1 cellular context compared by ENCODE assay signal in the genomic region with DNA sequence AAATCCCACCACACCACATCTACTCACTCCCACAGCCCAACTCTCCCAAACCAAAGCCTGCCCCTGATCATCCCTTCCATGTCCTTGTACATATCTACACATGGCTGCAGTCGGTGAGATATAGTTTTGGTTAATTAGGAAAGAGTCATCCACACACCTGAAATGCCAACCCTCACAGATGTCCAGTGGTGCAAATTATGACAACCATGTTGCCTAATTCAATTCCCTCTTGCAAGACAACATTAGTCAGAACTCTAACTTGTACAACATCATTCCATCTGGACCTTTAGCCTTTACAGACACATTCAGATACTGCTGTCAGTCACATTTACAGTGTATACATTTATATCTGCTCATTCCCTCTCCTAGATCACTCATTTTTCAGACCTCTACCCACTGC.
TF ChIP-seq lines count a peak whose summit lies in the region.

No MANE protein-coding gene starts in this region.

TF ChIP-seq in GM23338, 12 proteins besides CTCF, POLR2A, EP300 and RAD21:
- TF ChIP-seq CREB1 (CRISPR knock-in tag; IDR thresholded peaks at IDR 0.05; ENCODE audit: low read depth) (no peak), REST (IDR thresholded peaks at IDR 0.05; ENCODE audit: unreplicated experiment) (no peak), JUNB (IDR thresholded peaks at IDR 0.05; ENCODE audit: unreplicated experiment) (no peak), NANOG (IDR thresholded peaks at IDR 0.05; ENCODE audit: borderline replicate concordance) (no peak), EZH2 (IDR thresholded peaks at IDR 0.05; ENCODE audit: low read depth, unreplicated experiment) (no peak), ZNF331 (CRISPR knock-in tag; IDR thresholded peaks at IDR 0.05; ENCODE audit: low read depth) (no peak), EZH2phosphoT487 (IDR thresholded peaks at IDR 0.05; ENCODE audit: unreplicated experiment) (no peak), POLR2AphosphoS5 (IDR thresholded peaks at IDR 0.05; ENCODE audit: low read depth) (no peak), ZNF114 (CRISPR knock-in tag; IDR thresholded peaks at IDR 0.05) (no peak), STAT1 (IDR thresholded peaks at IDR 0.05; ENCODE audit: unreplicated experiment) (no peak)
- TF ChIP-seq, protein P1, sequence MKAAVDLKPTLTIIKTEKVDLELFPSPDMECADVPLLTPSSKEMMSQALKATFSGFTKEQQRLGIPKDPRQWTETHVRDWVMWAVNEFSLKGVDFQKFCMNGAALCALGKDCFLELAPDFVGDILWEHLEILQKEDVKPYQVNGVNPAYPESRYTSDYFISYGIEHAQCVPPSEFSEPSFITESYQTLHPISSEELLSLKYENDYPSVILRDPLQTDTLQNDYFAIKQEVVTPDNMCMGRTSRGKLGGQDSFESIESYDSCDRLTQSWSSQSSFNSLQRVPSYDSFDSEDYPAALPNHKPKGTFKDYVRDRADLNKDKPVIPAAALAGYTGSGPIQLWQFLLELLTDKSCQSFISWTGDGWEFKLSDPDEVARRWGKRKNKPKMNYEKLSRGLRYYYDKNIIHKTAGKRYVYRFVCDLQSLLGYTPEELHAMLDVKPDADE (IDR thresholded peaks at IDR 0.05) = no peak
- TF ChIP-seq, protein P2, sequence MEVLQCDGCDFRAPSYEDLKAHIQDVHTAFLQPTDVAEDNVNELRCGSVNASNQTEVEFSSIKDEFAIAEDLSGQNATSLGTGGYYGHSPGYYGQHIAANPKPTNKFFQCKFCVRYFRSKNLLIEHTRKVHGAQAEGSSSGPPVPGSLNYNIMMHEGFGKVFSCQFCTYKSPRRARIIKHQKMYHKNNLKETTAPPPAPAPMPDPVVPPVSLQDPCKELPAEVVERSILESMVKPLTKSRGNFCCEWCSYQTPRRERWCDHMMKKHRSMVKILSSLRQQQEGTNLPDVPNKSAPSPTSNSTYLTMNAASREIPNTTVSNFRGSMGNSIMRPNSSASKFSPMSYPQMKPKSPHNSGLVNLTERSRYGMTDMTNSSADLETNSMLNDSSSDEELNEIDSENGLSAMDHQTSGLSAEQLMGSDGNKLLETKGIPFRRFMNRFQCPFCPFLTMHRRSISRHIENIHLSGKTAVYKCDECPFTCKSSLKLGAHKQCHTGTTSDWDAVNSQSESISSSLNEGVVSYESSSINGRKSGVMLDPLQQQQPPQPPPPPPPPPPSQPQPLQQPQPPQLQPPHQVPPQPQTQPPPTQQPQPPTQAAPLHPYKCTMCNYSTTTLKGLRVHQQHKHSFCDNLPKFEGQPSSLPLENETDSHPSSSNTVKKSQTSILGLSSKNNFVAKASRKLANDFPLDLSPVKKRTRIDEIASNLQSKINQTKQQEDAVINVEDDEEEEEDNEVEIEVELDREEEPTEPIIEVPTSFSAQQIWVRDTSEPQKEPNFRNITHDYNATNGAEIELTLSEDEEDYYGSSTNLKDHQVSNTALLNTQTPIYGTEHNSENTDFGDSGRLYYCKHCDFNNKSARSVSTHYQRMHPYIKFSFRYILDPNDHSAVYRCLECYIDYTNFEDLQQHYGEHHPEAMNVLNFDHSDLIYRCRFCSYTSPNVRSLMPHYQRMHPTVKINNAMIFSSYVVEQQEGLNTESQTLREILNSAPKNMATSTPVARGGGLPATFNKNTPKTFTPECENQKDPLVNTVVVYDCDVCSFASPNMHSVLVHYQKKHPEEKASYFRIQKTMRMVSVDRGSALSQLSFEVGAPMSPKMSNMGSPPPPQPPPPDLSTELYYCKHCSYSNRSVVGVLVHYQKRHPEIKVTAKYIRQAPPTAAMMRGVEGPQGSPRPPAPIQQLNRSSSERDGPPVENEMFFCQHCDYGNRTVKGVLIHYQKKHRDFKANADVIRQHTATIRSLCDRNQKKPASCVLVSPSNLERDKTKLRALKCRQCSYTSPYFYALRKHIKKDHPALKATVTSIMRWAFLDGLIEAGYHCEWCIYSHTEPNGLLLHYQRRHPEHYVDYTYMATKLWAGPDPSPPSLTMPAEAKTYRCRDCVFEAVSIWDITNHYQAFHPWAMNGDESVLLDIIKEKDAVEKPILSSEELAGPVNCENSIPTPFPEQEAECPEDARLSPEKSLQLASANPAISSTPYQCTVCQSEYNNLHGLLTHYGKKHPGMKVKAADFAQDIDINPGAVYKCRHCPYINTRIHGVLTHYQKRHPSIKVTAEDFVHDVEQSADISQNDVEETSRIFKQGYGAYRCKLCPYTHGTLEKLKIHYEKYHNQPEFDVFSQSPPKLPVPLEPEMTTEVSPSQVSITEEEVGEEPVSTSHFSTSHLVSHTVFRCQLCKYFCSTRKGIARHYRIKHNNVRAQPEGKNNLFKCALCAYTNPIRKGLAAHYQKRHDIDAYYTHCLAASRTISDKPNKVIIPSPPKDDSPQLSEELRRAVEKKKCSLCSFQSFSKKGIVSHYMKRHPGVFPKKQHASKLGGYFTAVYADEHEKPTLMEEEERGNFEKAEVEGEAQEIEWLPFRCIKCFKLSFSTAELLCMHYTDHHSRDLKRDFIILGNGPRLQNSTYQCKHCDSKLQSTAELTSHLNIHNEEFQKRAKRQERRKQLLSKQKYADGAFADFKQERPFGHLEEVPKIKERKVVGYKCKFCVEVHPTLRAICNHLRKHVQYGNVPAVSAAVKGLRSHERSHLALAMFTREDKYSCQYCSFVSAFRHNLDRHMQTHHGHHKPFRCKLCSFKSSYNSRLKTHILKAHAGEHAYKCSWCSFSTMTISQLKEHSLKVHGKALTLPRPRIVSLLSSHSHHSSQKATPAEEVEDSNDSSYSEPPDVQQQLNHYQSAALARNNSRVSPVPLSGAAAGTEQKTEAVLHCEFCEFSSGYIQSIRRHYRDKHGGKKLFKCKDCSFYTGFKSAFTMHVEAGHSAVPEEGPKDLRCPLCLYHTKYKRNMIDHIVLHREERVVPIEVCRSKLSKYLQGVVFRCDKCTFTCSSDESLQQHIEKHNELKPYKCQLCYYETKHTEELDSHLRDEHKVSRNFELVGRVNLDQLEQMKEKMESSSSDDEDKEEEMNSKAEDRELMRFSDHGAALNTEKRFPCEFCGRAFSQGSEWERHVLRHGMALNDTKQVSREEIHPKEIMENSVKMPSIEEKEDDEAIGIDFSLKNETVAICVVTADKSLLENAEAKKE (CRISPR knock-in tag; IDR thresholded peaks at IDR 0.05) = no peak
